In genomic region chr11:116503216-116504160, GRCh38 we compare ENCODE assay signal across 23 cellular contexts.
"Had no signal": no experiment of that assay in that cellular context is flagged by ENCODE, and none has a peak within 500 bp of the region (broad histone marks: within the 10 kb centered on the region; RNA-seq: fewer than 3 reads in every experiment).

No MANE protein-coding gene starts in this region.

- H3K4me3 Mint-ChIP-seq: activated naive CD4-positive, alpha-beta T cell treated with anti-CD3 and anti-CD28 coated beads, Interleukin-2, amount 50 U/mL, for 24 hours; activated T-cell treated with anti-CD3 and anti-CD28 coated beads, Interleukin-2, amount 50 U/mL, for 24 hours; activated T-helper 1 cell treated with anti-CD3 and anti-CD28 coated beads, Interleukin-12 subunit alpha, Interleukin-12 subunit beta, Interleukin-2, Interleukin-4 antibody, amounts not matched to agents 30 ng/mL and 10 ng/mL and 1 ng/mL, durations not matched to agents 14 hours and 24 hours and 36 hours; T-helper 1 cell treated with Interleukin-12 subunit alpha and Interleukin-12 subunit beta and Interleukin-4 antibody, amounts not matched to agents 30 μg/mL and 1 μg/mL, for 36 hours; WTC11 had no signal

- H3K9me3 Mint-ChIP-seq: activated naive CD4-positive, alpha-beta T cell treated with anti-CD3 and anti-CD28 coated beads, Interleukin-2, amount 50 U/mL, for 24 hours; activated T-cell treated with anti-CD3 and anti-CD28 coated beads, Interleukin-2, amount 50 U/mL, for 24 hours; activated T-helper 1 cell treated with anti-CD3 and anti-CD28 coated beads, Interleukin-12 subunit alpha, Interleukin-12 subunit beta, Interleukin-2, Interleukin-4 antibody, amounts not matched to agents 30 ng/mL and 10 ng/mL and 1 ng/mL, durations not matched to agents 14 hours and 24 hours and 36 hours; T-helper 1 cell treated with Interleukin-12 subunit alpha and Interleukin-12 subunit beta and Interleukin-4 antibody, amounts not matched to agents 30 μg/mL and 1 μg/mL, for 36 hours; WTC11 had no signal

- H3K4me1 Mint-ChIP-seq: activated naive CD4-positive, alpha-beta T cell treated with anti-CD3 and anti-CD28 coated beads, Interleukin-2, amount 50 U/mL, for 24 hours had no signal

- H3K36me3 Mint-ChIP-seq: activated naive CD4-positive, alpha-beta T cell treated with anti-CD3 and anti-CD28 coated beads, Interleukin-2, amount 50 U/mL, for 24 hours; WTC11 had no signal

- ATAC-seq: WTC11 had no signal

- DNase-seq: activated CD4-positive, alpha-beta T cell treated with anti-CD3 and anti-CD28 coated beads for 48 hours; activated CD4-positive, alpha-beta T cell treated with anti-CD3 and anti-CD28 coated beads, Interleukin-2, amount 50 U/mL, for 4 hours; activated CD4-positive, CD25-positive, alpha-beta regulatory T cell treated with anti-CD3 and anti-CD28 coated beads, Interleukin-2, amount 50 U/mL, for 72 hours; activated effector memory CD4-positive, alpha-beta T cell treated with Interleukin-2 at 50 U/mL for 16 hours; activated naive CD4-positive, alpha-beta T cell; activated T-cell treated with anti-CD3 and anti-CD28 coated beads, Interleukin-2, amount 50 U/mL, for 24 hours; aorta; Karpas-422; MM.1S; NCI-H1105; NCI-H1436; NCI-H1694 treated with DMSO at 0.1 percent for 48 hours; NCI-H2029 treated with DMSO at 0.1 percent for 48 hours; NCI-H345; NCI-H510A; NCI-H526 treated with DMSO at 0.1 percent for 48 hours; NCI-H82; SIG-M5; SW 1271 had no signal

- H3K27ac Mint-ChIP-seq: activated naive CD4-positive, alpha-beta T cell treated with anti-CD3 and anti-CD28 coated beads, Interleukin-2, amount 50 U/mL, for 24 hours; activated T-cell treated with anti-CD3 and anti-CD28 coated beads, Interleukin-2, amount 50 U/mL, for 24 hours; activated T-helper 1 cell treated with anti-CD3 and anti-CD28 coated beads, Interleukin-12 subunit alpha, Interleukin-12 subunit beta, Interleukin-2, Interleukin-4 antibody, amounts not matched to agents 30 ng/mL and 10 ng/mL and 1 ng/mL, durations not matched to agents 14 hours and 24 hours and 36 hours; T-helper 1 cell treated with Interleukin-12 subunit alpha and Interleukin-12 subunit beta and Interleukin-4 antibody, amounts not matched to agents 30 μg/mL and 1 μg/mL, for 36 hours; WTC11 had no signal
